ENCODE assay signal across 1 cellular context in the genomic region with DNA sequence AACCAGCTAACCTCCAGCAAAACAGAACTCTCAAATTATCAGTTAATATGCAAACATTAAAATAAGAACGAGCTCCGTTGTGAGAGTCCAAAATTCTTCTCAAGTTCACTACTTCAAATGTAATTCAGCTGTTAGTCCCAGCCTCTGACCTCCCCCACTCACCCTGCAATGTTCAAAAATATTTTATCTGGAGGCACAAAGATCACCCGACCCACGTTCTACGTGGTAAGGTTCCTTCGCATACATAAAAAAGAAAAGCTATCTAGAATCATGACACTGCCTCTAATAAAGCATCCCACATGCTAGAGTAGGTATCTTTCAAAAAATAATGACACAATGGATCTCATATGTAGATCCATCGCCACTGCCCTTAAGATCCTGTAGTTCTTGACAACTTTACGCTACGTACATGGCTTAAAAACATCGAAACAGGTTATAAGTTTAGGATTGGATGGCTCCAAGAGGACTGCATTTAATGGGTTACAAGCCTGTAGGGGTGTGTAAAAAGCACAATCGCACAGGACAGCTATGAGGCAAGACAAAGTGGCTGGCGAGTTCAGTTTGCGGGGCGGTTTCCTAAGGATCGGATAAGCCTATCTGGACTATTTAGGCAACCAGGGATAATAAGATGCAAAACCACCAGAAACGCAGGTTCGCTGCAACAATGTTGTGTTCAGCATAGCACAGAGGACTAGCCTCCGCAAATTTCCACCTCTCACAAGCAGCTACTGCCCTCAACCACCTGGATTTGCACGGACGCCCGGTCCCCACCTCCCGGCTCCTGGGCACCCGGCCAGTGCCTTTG.
TF ChIP-seq lines count a peak whose summit lies in the region.

No MANE protein-coding gene starts in this region.

TF ChIP-seq in HEK293, 187 proteins besides CTCF, POLR2A, EP300 and RAD21 (continued from another document):
- TF ChIP-seq ZNF26 (tag by site-specific recombination; IDR thresholded peaks at IDR 0.05) (no peak), ZNF654 (tag by site-specific recombination; IDR thresholded peaks at IDR 0.05; ENCODE audit: low read depth) (no peak), ATF2 (tag by site-specific recombination; IDR thresholded peaks at IDR 0.05; ENCODE audit: low read depth) (no peak), ZNF610 (tag by site-specific recombination; IDR thresholded peaks at IDR 0.05; ENCODE audit: borderline replicate concordance) (no peak), EGR2 (tag by site-specific recombination; IDR thresholded peaks at IDR 0.05; ENCODE audit: low read depth) (peak; percentile 27; the same call in 1 of the 2 replicates), ZNF701 (tag by site-specific recombination; IDR thresholded peaks at IDR 0.05) (no peak), ZNF239 (tag by site-specific recombination; IDR thresholded peaks at IDR 0.05) (no peak), ZNF274 (IDR thresholded peaks at IDR 0.05; ENCODE audit: low read length) (no peak), ZNF274 (tag by site-specific recombination; IDR thresholded peaks at IDR 0.05; ENCODE audit: borderline replicate concordance) (no peak), KLF7 (tag by site-specific recombination; IDR thresholded peaks at IDR 0.05; ENCODE audit: borderline replicate concordance) (no peak)
- TF ChIP-seq, protein P1, sequence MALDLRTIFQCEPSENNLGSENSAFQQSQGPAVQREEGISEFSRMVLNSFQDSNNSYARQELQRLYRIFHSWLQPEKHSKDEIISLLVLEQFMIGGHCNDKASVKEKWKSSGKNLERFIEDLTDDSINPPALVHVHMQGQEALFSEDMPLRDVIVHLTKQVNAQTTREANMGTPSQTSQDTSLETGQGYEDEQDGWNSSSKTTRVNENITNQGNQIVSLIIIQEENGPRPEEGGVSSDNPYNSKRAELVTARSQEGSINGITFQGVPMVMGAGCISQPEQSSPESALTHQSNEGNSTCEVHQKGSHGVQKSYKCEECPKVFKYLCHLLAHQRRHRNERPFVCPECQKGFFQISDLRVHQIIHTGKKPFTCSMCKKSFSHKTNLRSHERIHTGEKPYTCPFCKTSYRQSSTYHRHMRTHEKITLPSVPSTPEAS (tag by site-specific recombination; IDR thresholded peaks at IDR 0.05): peak; percentile 14
